18 cellular contexts compared by ENCODE assay signal in the genomic region with DNA sequence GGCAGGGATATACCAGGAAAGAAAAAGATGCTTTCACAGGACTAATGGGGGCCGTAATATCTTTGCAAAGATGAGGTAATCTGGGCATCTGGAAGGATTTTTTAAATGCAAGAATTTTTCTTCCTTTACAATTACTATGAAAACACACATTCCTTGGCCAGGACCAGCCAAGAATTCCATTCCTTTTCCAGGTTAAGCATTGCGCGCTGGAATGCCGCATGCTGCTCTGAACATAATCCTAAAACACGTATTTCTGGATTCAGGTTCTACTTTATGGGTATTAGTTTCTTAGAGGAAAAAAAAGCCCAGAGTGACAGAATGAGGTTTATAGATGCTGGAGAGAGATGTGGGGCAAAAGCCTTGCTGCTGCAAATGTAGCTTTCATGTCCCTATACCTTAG.
"Had no signal": no experiment of that assay in that cellular context is flagged by ENCODE, and none has a peak within 500 bp of the region (broad histone marks: within the 10 kb centered on the region; RNA-seq: fewer than 3 reads in every experiment).

No MANE protein-coding gene starts in this region.

- H3K4me3 Mint-ChIP-seq: endodermal cell; neural progenitor cell; stimulated activated memory B cell treated with anti-CD40 and anti-IgM and Interleukin-4, amounts not matched to agents 10 μg/mL and 1 μg/mL and 100 μg/mL, for 72 hours; stimulated activated naive CD8-positive, alpha-beta T cell treated with anti-CD3 and anti-CD28 coated beads, Interleukin-15, Interleukin-2, amounts not matched to agents 100 ng/mL and 50 ng/mL, for 24 hours had no signal

- H3K9ac ChIP-seq: neural progenitor cell had no signal

- H3K27me3 Mint-ChIP-seq: stimulated activated naive CD8-positive, alpha-beta T cell treated with anti-CD3 and anti-CD28 coated beads, Interleukin-15, Interleukin-2, amounts not matched to agents 100 ng/mL and 50 ng/mL, for 24 hours had no signal

- ATAC-seq: foreskin keratinocyte; pancreas; right lobe of liver; stimulated activated memory B cell treated with anti-CD40 and anti-IgM and Interleukin-4, amounts not matched to agents 10 μg/mL and 1 μg/mL and 100 μg/mL, for 72 hours; upper lobe of right lung had no signal

- H3K27me3 ChIP-seq: colonic mucosa, foreskin keratinocyte, neural progenitor cell, pancreas, right lobe of liver, tibial artery, upper lobe of right lung, vagina had no signal

- DNase-seq: colonic mucosa; dermis blood vessel endothelial cell; effector CD4-positive, alpha-beta T cell; erythroblast; nucleus accumbens; pancreas; right lobe of liver; stimulated activated CD4-positive, alpha-beta T cell treated with anti-CD3 and anti-CD28 coated beads, Interleukin-4, amount 100 ng/mL, for 1 hour; stimulated activated CD8-positive, alpha-beta memory T cell treated with anti-CD3 and anti-CD28 coated beads, Interleukin-4, amount 100 ng/mL, for 48 hours; tibial artery; upper lobe of right lung had no signal

- H3K36me3 Mint-ChIP-seq: neural progenitor cell had no signal

- H3K9me3 ChIP-seq: colonic mucosa, pancreas, prostate gland, right lobe of liver, tibial artery, upper lobe of right lung, vagina had no signal

- H3K4me3 ChIP-seq: colonic mucosa, neural progenitor cell, pancreas, prostate gland, right lobe of liver, tibial artery, upper lobe of right lung, vagina had no signal

- H2AFZ ChIP-seq: neural progenitor cell had no signal

- H3K9me3 Mint-ChIP-seq: endodermal cell; neural progenitor cell; stimulated activated memory B cell treated with anti-CD40 and anti-IgM and Interleukin-4, amounts not matched to agents 10 μg/mL and 1 μg/mL and 100 μg/mL, for 72 hours; stimulated activated naive CD8-positive, alpha-beta T cell treated with anti-CD3 and anti-CD28 coated beads, Interleukin-15, Interleukin-2, amounts not matched to agents 100 ng/mL and 50 ng/mL, for 24 hours had no signal

- H3K4me2 ChIP-seq: neural progenitor cell had no signal

- H3K36me3 ChIP-seq: colonic mucosa, neural progenitor cell, prostate gland, upper lobe of right lung, vagina had no signal

- H3K27ac ChIP-seq: colonic mucosa, foreskin keratinocyte, neural progenitor cell, pancreas, prostate gland, tibial artery, upper lobe of right lung, vagina had no signal

- H3K27ac Mint-ChIP-seq: endodermal cell; neural progenitor cell; stimulated activated memory B cell treated with anti-CD40 and anti-IgM and Interleukin-4, amounts not matched to agents 10 μg/mL and 1 μg/mL and 100 μg/mL, for 72 hours; stimulated activated naive CD8-positive, alpha-beta T cell treated with anti-CD3 and anti-CD28 coated beads, Interleukin-15, Interleukin-2, amounts not matched to agents 100 ng/mL and 50 ng/mL, for 24 hours had no signal

- H3K4me1 ChIP-seq: colonic mucosa, pancreas, prostate gland, tibial artery, upper lobe of right lung, vagina had no signal
